13 cellular contexts compared by ENCODE assay signal in the genomic region with DNA sequence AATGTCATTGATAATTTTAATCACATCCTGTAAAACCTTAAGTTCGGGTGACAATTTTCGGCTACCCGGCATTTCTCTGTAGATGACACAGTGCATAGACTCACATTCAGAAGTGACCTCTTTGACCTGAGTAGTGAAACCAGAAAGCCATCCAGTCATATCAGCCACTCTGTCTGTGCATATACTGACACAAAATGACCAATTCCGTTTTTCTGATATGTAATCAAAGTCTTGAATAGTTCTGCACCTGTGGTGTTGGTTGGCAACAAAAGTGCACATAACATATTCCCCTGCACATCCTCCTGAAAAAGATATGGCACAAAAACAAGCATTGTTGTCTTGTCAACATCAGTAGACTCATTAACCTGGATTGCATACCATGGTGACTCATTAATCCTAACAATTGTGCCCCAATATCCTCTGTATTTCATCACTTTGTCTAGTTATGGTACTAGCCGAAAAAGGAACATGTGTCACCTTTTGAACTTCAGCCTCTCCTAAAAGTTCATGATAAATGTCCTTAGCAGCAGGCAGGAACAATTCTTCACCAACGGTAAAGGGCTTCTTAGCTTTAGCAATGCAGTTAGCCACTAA. TPM values are rescaled to one million over a fixed set of nuclear protein-coding genes. Genes with fewer than 3 reads are reported as not detected.
DNase-seq lines count a peak whose midpoint lies in the region; ATAC-seq, FAIRE-seq and TF ChIP-seq lines count a peak whose summit lies in the region.
"Had no signal": no experiment of that assay in that cellular context is flagged by ENCODE, and none has a peak within 500 bp of the region (broad histone marks: within the 10 kb centered on the region; RNA-seq: fewer than 3 reads in every experiment).

No MANE protein-coding gene starts in this region.

- DNase-seq in GM12891 (ENCODE audit: insufficient read length, low spot score) (no peak), PC-3 (peak; percentile 28), DMS 273 (lab: John Stamatoyannopoulos, UW; ENCODE audit: unreplicated experiment) (no peak), DMS114 treated with DMSO at 0.1 percent for 48 hours (lab: John Stamatoyannopoulos, UW; ENCODE audit: unreplicated experiment) (no peak), OCI-M1 (lab: John Stamatoyannopoulos, UW) (no peak), retina (no peak)
- DNase-seq: heart left ventricle; IMR-90; NCI-H2081 treated with DMSO at 0.1 percent for 48 hours; posterior cingulate gyrus; stimulated activated CD4-positive, alpha-beta T cell treated with anti-CD3 and anti-CD28 coated beads, Interleukin-4, amount 100 ng/mL, for 4 hours had no signal

- no peaks in the 10 kb centered on the region for H4K20me1 ChIP-seq in PC-3 (ENCODE audit: low read length)

- no peaks in the 10 kb centered on the region for H3K9me3 ChIP-seq in PC-3 (ENCODE audit: low read length)
- H3K9me3 ChIP-seq: heart left ventricle had no signal

- H3K27ac ChIP-seq in PC-3 (ENCODE audit: low read length): no peak overlapping the region
- H3K27ac ChIP-seq: heart left ventricle had no signal

- H3K36me3 ChIP-seq in PC-3 (ENCODE audit: low read depth, low read length): no peaks in the 10 kb centered on the region

- H3K4me2 ChIP-seq in PC-3 (ENCODE audit: low read length): no peak overlapping the region

- H3K4me1 ChIP-seq in PC-3 (ENCODE audit: insufficient read depth, low read length): peaks cover 4% of the 10 kb centered on the region; the same call in 1 of the 2 replicates

- H3K79me2 ChIP-seq in PC-3 (ENCODE audit: low read length): peaks cover 4% of the 10 kb centered on the region

- intact Hi-C loops in PC-3 (cut with micrococcal nuclease): no loop called here

- no peak for TF ChIP-seq CTCF in PC-3 (conservative IDR thresholded peaks at IDR 0.05; ENCODE audit: low read depth, low read length)

- no peak overlapping the region for H3K9ac ChIP-seq in PC-3 (ENCODE audit: low read length)

- H3K27me3 ChIP-seq in PC-3 (ENCODE audit: low read length): no peaks in the 10 kb centered on the region
- H3K27me3 ChIP-seq: heart left ventricle had no signal

- H3K4me3 ChIP-seq in PC-3 (ENCODE audit: low read length): no peak overlapping the region
- H3K4me3 ChIP-seq: heart left ventricle had no signal

- FAIRE-seq in GM12891 (lab: Jason Lieb, UNC): peak; percentile 96

- BruUV-seq in PC-3 (replicated peaks; lab: Mats Ljungman, UMichigan): no TSS peak

- no peaks in the 10 kb centered on the region for H3K9me2 ChIP-seq in PC-3 (replicated peaks; ENCODE audit: low read length)

- TF ChIP-seq POLR2A in GM12891 (IDR thresholded peaks at IDR 0.05; ENCODE audit: low read depth, low read length): no peak

- no peaks in the 10 kb centered on the region for H3F3A ChIP-seq in PC-3 (ENCODE audit: low read length, unreplicated experiment)

- CTCF ChIA-PET in PC-3 (lab: Charles Lee): no interaction called here

- H2AFZ ChIP-seq in PC-3 (ENCODE audit: low read length): no peak overlapping the region

- peak; percentile 31 for ATAC-seq in GM19372 (IDR thresholded peaks at IDR 0.05; ENCODE audit: low read depth, unreplicated experiment)
- ATAC-seq in HG02938 (IDR thresholded peaks at IDR 0.05; ENCODE audit: unreplicated experiment): peak; percentile 40
- no peak for ATAC-seq in PC-3
- ATAC-seq: heart left ventricle had no signal

- POLR2A ChIA-PET in PC-3 (lab: Charles Lee; ENCODE audit: unreplicated experiment): no interaction called here

TF ChIP-seq in GM12891, 5 proteins besides CTCF, POLR2A, EP300 and RAD21:
- peak; percentile 93 for TF ChIP-seq SPI1 (IDR thresholded peaks at IDR 0.05; ENCODE audit: low read depth, low read length)
- TF ChIP-seq POLR2AphosphoS5 (IDR thresholded peaks at IDR 0.05; ENCODE audit: low read depth, low read length): no peak

RNA-seq across cellular contexts. Expression of a gene that starts 4.7 kb away (rescaled TPM):
- polyA plus RNA-seq in GM12891 (2012; ENCODE audit: low read depth, missing spikeins): 28.5 TPM
- total RNA-seq in PC-3 (2014; rRNA removed): 13.0 and 14.9 TPM in 2 replicates

RNA-seq across cellular contexts. Expression of a gene that starts 22.9 kb away (rescaled TPM):
- polyA plus RNA-seq in GM12891 (2012; ENCODE audit: low read depth, missing spikeins): 6.1 TPM
- total RNA-seq in PC-3 (2014; rRNA removed): 2.9 and 4.0 TPM in 2 replicates
